8 cellular contexts compared by ENCODE assay signal in genomic region chr11:46127150-46127638, GRCh38. TPM values are rescaled to one million over a fixed set of nuclear protein-coding genes. Genes with fewer than 3 reads are reported as not detected.
DNase-seq lines count a peak whose midpoint lies in the region; ATAC-seq and TF ChIP-seq lines count a peak whose summit lies in the region.

No MANE protein-coding gene starts in this region.

- CTCF ChIA-PET in OCI-LY7 (lab: Charles Lee; ENCODE audit: unreplicated experiment): no interaction called here

- H4K20me1 ChIP-seq in OCI-LY7 (ENCODE audit: insufficient read depth, low read length): no peaks in the 10 kb centered on the region

- peak overlapping the region; percentile 13; the same call in 1 of the 2 replicates for H3K4me2 ChIP-seq in OCI-LY7 (ENCODE audit: low read length)

- peaks cover 20% of the 10 kb centered on the region for H3K4me1 Mint-ChIP-seq in stimulated activated naive CD8-positive, alpha-beta T cell treated with anti-CD3 and anti-CD28 coated beads, Interleukin-15, amount 100 ng/mL, for 72 hours

- no TSS peak for BruUV-seq in OCI-LY7 (replicated peaks; lab: Mats Ljungman, UMichigan)

- peaks cover 27% of the 10 kb centered on the region for H3K4me1 ChIP-seq in OCI-LY7 (ENCODE audit: insufficient read depth, low read length, poor library complexity, severe bottlenecking)

- H3K27ac ChIP-seq in OCI-LY7 (ENCODE audit: low read depth, low read length, poor library complexity, severe bottlenecking): no peak overlapping the region

- TF ChIP-seq CTCF in OCI-LY7 (conservative IDR thresholded peaks at IDR 0.05; ENCODE audit: low read length): peak; percentile 73

- no peaks in the 10 kb centered on the region for H3K27me3 Mint-ChIP-seq in stimulated activated naive CD8-positive, alpha-beta T cell treated with anti-CD3 and anti-CD28 coated beads, Interleukin-15, amount 100 ng/mL, for 72 hours

- no peaks in the 10 kb centered on the region for H3K9me2 ChIP-seq in OCI-LY7 (ENCODE audit: insufficient read depth, low read length)

- no peaks in the 10 kb centered on the region for H3K9me3 ChIP-seq in OCI-LY7 (ENCODE audit: low read length)

- no peaks in the 10 kb centered on the region for H3K36me3 ChIP-seq in OCI-LY7 (ENCODE audit: insufficient read depth, low read length)

- POLR2A ChIA-PET in OCI-LY7 (lab: Charles Lee): no interaction called here

- H3K79me2 ChIP-seq in OCI-LY7 (ENCODE audit: insufficient read depth, low read depth, low read length): peaks cover 5% of the 10 kb centered on the region; the same call in 1 of the 2 replicates

- DNase-seq in NCI-H524 (lab: John Stamatoyannopoulos, UW) (peak; percentile 10 to 25), NCI-H524 treated with DMSO at 0.1 percent for 48 hours (lab: John Stamatoyannopoulos, UW) (no peak), OCI-LY7 (ENCODE audit: low spot score) (peak; percentile 62), left ventricle myocardium superior (no peak), NCI-H1417 treated with DMSO at 0.1 percent for 48 hours (lab: John Stamatoyannopoulos, UW) (no peak)
- peak; percentile 49 to 56 for DNase-seq in activated T-cell treated with anti-CD3 and anti-CD28 coated beads, Interleukin-2, amount 50 U/mL, for 48 hours
- DNase-seq in stimulated activated naive CD8-positive, alpha-beta T cell treated with anti-CD3 and anti-CD28 coated beads, Interleukin-15, amount 100 ng/mL, for 72 hours: peak; percentile 41 to 74

- H3K4me3 Mint-ChIP-seq in stimulated activated naive CD8-positive, alpha-beta T cell treated with anti-CD3 and anti-CD28 coated beads, Interleukin-15, amount 100 ng/mL, for 72 hours: no peak overlapping the region

- H3K4me3 ChIP-seq in OCI-LY7 (ENCODE audit: low read depth, low read length, poor library complexity, severe bottlenecking): no peak overlapping the region

- H3K9me3 Mint-ChIP-seq in stimulated activated naive CD8-positive, alpha-beta T cell treated with anti-CD3 and anti-CD28 coated beads, Interleukin-15, amount 100 ng/mL, for 72 hours: no peaks in the 10 kb centered on the region

- H3K27ac Mint-ChIP-seq in stimulated activated naive CD8-positive, alpha-beta T cell treated with anti-CD3 and anti-CD28 coated beads, Interleukin-15, amount 100 ng/mL, for 72 hours: peak overlapping the region; percentile 27 to 47

- peak; percentile 91 for ATAC-seq in HG02885 (IDR thresholded peaks at IDR 0.05; ENCODE audit: poor library complexity, unreplicated experiment)
- ATAC-seq in left ventricle myocardium superior: peak; percentile 80
- peak; percentile 100 for ATAC-seq in stimulated activated naive CD8-positive, alpha-beta T cell treated with anti-CD3 and anti-CD28 coated beads, Interleukin-15, amount 100 ng/mL, for 72 hours

- intact Hi-C loops in OCI-LY7 (cut with micrococcal nuclease; ENCODE audit: unreplicated experiment): no loop called here
- intact Hi-C loops in left ventricle myocardium superior (cut with micrococcal nuclease): no loop called here

- peak overlapping the region; percentile 35 for H2AFZ ChIP-seq in OCI-LY7 (ENCODE audit: low read length)

RNA-seq across cellular contexts. Expression of gene PHF21A, which starts 5.9 kb away (rescaled TPM):
- total RNA-seq in OCI-LY7 (2014; rRNA removed; shearing (Covaris generic)): 22.3 and 23.1 TPM in 2 replicates
- 56.1 and 61.3 TPM in 2 replicates for total RNA-seq in OCI-LY7 (2022)
- total RNA-seq in left ventricle myocardium superior: 36.2 TPM

Comparison
In these comparisons a context has a peak if more than half of its experiments do, and no peak if none do; other contexts are left out.
1. DNase-seq: peak in NCI-H524 (2 of 2), OCI-LY7 (single experiment), activated T-cell treated with anti-CD3 and anti-CD28 coated beads, Interleukin-2, amount 50 U/mL, for 48 hours (2 of 2) and stimulated activated naive CD8-positive, alpha-beta T cell treated with anti-CD3 and anti-CD28 coated beads, Interleukin-15, amount 100 ng/mL, for 72 hours (2 of 2); none in NCI-H524 treated with DMSO at 0.1 percent for 48 hours (single experiment), left ventricle myocardium superior (single experiment) and NCI-H1417 treated with DMSO at 0.1 percent for 48 hours (single experiment).
2. Peak in every context shown above with its lines, with median percentiles within 50 percentile points of each other: ATAC-seq.